8 cellular contexts compared by ENCODE assay signal in genomic region chr7:85185355-85186082, GRCh38. TPM values are rescaled to one million over a fixed set of nuclear protein-coding genes. Genes with fewer than 3 reads are reported as not detected.
DNase-seq lines count a peak whose midpoint lies in the region; ATAC-seq and TF ChIP-seq lines count a peak whose summit lies in the region.

No MANE protein-coding gene starts in this region.

- peak; percentile 37 for TF ChIP-seq CTCF in 22Rv1 (IDR thresholded peaks at IDR 0.05)
- no peak for TF ChIP-seq CTCF in osteoblast (IDR thresholded peaks at IDR 0.05; ENCODE audit: extremely low read depth, low read depth, low read length)

- DNase-seq in HCEC 1CT: peak; percentile 70
- DNase-seq in T1000 (lab: John Stamatoyannopoulos, UW): peak; percentile 76
- peak; percentile 47 for DNase-seq in globus pallidus (ENCODE audit: low spot score)
- peak; percentile 55 for DNase-seq in osteoblast (ENCODE audit: insufficient read length, low spot score, missing footprints)
- no peak for DNase-seq in NCI-H187 (lab: John Stamatoyannopoulos, UW)

- H3K36me3 ChIP-seq in osteoblast (ENCODE audit: insufficient read depth, low read length): no peaks in the 10 kb centered on the region

- ATAC-seq in GM19035 (IDR thresholded peaks at IDR 0.05; ENCODE audit: unreplicated experiment) (no peak), HG03378 (IDR thresholded peaks at IDR 0.05; ENCODE audit: unreplicated experiment) (no peak)

- peak overlapping the region; percentile 67 for H3K4me3 ChIP-seq in osteoblast (ENCODE audit: insufficient read depth, low read length)

- H3K4me2 ChIP-seq in osteoblast (ENCODE audit: insufficient read depth, low read length): peak overlapping the region; percentile 90

- no peaks in the 10 kb centered on the region for H3K9me3 ChIP-seq in osteoblast (ENCODE audit: low read depth, low read length)

- peaks cover 47% of the 10 kb centered on the region for H3K27me3 ChIP-seq in osteoblast (ENCODE audit: insufficient read depth, low read length)

- H4K20me1 ChIP-seq in osteoblast (ENCODE audit: insufficient read depth, low read length): no peaks in the 10 kb centered on the region

- H3K4me1 ChIP-seq in osteoblast (ENCODE audit: insufficient read depth, low read length): peaks cover 5% of the 10 kb centered on the region

- no peaks in the 10 kb centered on the region for H3K79me2 ChIP-seq in osteoblast (ENCODE audit: insufficient read depth, low read length)

- no peak overlapping the region for H3K27ac ChIP-seq in 22Rv1
- H3K27ac ChIP-seq in osteoblast (ENCODE audit: low read depth, low read length): no peak overlapping the region

- H2AFZ ChIP-seq in osteoblast (ENCODE audit: low read length): peak overlapping the region; percentile 83

RNA-seq across cellular contexts. Expression of gene SEMA3D, which starts 1.3 kb away (rescaled TPM):
- 0.59 and 0.72 TPM in 2 replicates for total RNA-seq in osteoblast

Comparison
In these comparisons a context has a peak if more than half of its experiments do, and no peak if none do; other contexts are left out.
1. DNase-seq: peak in HCEC 1CT (single experiment), T1000 (single experiment), globus pallidus (single experiment) and osteoblast (single experiment); none in NCI-H187 (0 of 2).